Comparison of ENCODE assay signal across 8 cellular contexts in genomic region chr4:174873931-174874330, GRCh38. TPM values are rescaled to one million over a fixed set of nuclear protein-coding genes. Genes with fewer than 3 reads are reported as not detected.
A peak's percentile ranks its signal among the peaks of the same experiment; 100 is the strongest.
DNase-seq lines count a peak whose midpoint lies in the region; ATAC-seq and TF ChIP-seq lines count a peak whose summit lies in the region.

No MANE protein-coding gene starts in this region.

- H3K36me3 ChIP-seq in mucosa of descending colon (ENCODE audit: low read depth): no peaks in the 10 kb centered on the region

- H3K4me1 ChIP-seq in mucosa of descending colon (ENCODE audit: low read depth): no peaks in the 10 kb centered on the region

- H3K4me3 ChIP-seq in cardiac fibroblast (replicated peaks in 1 of 2; ENCODE audit: low read depth in 2 of 2, low read length in 2 of 2): no peak overlapping the region
- no peak overlapping the region for H3K4me3 ChIP-seq in mucosa of descending colon

- DNase-seq in COR-L47 (lab: John Stamatoyannopoulos, UW) (peak; percentile 24), NAMALWA (ENCODE audit: low spot score) (peak; percentile 76), cardiac fibroblast (ENCODE audit: low read depth in 2 of 2) (peak in 1 of 2 donors; percentile 1), mucosa of descending colon (no peak), omental fat pad (ENCODE audit: low spot score) (no peak), amygdala (lab: John Stamatoyannopoulos, UW) (no peak)
- DNase-seq in activated CD4-positive, alpha-beta T cell treated with anti-CD3 and anti-CD28 coated beads, Interleukin-2, amount 50 U/mL, for 48 hours: no peak

- peak; percentile 47 for ATAC-seq in GM19043 (IDR thresholded peaks at IDR 0.05; ENCODE audit: low read depth, unreplicated experiment)
- ATAC-seq in mucosa of descending colon: no peak
- no peak for ATAC-seq in omental fat pad (ENCODE audit: low FRiP score)

- peaks cover 2% of the 10 kb centered on the region for H3K9me3 ChIP-seq in mucosa of descending colon

- intact Hi-C loops in mucosa of descending colon (cut with DNase I, micrococcal nuclease): no loop called here

- TF ChIP-seq CTCF in cardiac fibroblast (IDR thresholded peaks at IDR 0.05; ENCODE audit: low read depth, low read length) (peak; percentile 7), mucosa of descending colon (IDR thresholded peaks at IDR 0.05) (no peak), omental fat pad (IDR thresholded peaks at IDR 0.05) (no peak)

RNA-seq across cellular contexts. Expression of gene ADAM29, which starts 44.2 kb away (rescaled TPM):
- total RNA-seq in mucosa of descending colon (not detected), omental fat pad (not detected)

RNA-seq across cellular contexts. Expression of gene GLRA3, which starts 44.9 kb away (rescaled TPM):
- total RNA-seq in mucosa of descending colon (under 1 TPM in 1 of 3 donors, not detected in 2; 0.09 TPM), omental fat pad (not detected)

Comparison
In these comparisons a context has a peak if more than half of its experiments do, and no peak if none do; other contexts are left out.
1. DNase-seq: peak in COR-L47 (single experiment) and NAMALWA (single experiment); none in activated CD4-positive, alpha-beta T cell treated with anti-CD3 and anti-CD28 coated beads, Interleukin-2, amount 50 U/mL, for 48 hours (0 of 2), mucosa of descending colon (0 of 3), omental fat pad (single experiment) and amygdala (0 of 56).